In the genomic region with DNA sequence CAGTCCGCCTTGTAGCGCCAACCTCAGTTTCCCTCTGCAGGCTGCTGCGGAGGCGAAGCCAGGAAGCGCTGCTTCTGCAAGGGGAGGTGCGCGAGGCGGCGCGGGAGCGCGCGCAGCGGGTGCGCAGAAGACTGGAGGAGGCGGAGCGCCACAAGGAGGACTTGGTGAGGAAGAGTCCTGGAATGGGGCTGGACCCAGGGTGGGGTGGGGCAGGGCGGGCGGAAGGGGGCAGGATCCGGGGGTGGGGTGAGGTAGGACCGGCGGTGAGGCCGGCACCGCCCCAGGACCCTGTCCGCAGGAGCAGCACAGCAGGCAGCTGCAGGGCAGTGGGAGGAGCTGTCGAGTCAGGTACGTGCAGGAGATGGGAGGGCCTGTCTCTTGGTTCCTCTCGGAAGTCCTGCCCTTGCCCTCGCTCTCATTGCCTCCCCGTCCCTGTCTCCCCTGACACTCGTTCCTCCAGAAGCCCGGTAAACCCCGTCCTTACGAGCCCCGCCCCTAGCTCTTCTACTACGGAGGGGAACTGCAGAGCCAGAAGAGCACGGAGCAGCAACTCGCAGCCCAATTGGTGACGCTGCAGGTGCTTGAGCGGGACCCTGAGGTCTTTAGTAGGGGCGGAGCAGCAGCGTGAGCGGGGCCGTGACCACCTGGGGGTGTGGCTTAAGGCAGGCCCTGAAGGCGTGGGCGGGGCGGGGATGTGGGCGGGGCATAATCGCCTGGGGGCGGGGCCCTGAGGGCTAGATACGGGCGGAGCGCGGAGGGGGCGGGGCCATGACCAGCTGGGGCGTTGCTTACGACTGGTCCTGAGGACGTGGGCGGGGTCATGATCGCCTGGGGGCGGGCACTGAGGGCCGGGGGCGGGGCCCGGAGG, we compare ENCODE assay signal across 8 cellular contexts.
DNase-seq lines count a peak whose midpoint lies in the region; ATAC-seq and TF ChIP-seq lines count a peak whose summit lies in the region.
"Not testable (repeated sequence)": the region's sequence is repeated elsewhere in the genome, so short reads cannot be mapped to it uniquely, and the experiment has no call there.

No MANE protein-coding gene starts in this region.

- DNase-seq in GM04503 (ENCODE audit: low read depth), result peak; percentile 46
- DNase-seq in HFFc6, result peak; percentile 88
- DNase-seq in NAMALWA (ENCODE audit: low spot score), result peak; percentile 91
- peak; percentile 90 to 96 for DNase-seq in SJSA1 (ENCODE audit: low read depth in 1 of 2, low spot score in 2 of 2)
- peak; percentile 97 for DNase-seq in activated naive CD4-positive, alpha-beta T cell treated with anti-CD3 and anti-CD28 coated beads for 36 hours
- peak; percentile 23 for DNase-seq in glomerular endothelial cell (ENCODE audit: extremely low read depth, low read depth, low spot score)
- DNase-seq in omental fat pad (ENCODE audit: low spot score), result peak; percentile 96
- peak; percentile 98 for DNase-seq in testis

- ATAC-seq in omental fat pad (ENCODE audit: low FRiP score), result peak; percentile 92

- not testable (repeated sequence) for H3K4me1 ChIP-seq in SJSA1 (replicated peaks); testis

- H3K9me3 Mint-ChIP-seq in HFFc6; activated naive CD4-positive, alpha-beta T cell treated with anti-CD3 and anti-CD28 coated beads for 36 hours: not testable (repeated sequence)

- intact Hi-C loops in activated naive CD4-positive, alpha-beta T cell treated with anti-CD3 and anti-CD28 coated beads for 36 hours (cut with micrococcal nuclease), result loop anchor here (1.0 to 5.0 kb wide), 9 partner anchors 78 to 380 kb away; a partner anchor contains a TSS
- intact Hi-C loops in testis (cut with DNase I; ENCODE audit: low total_unique reads), result not testable (repeated sequence)

- WGBS in testis, 2 donors, result 0 to 1% methylated on average over 24 to 43 of the region's 64 CpGs

- not testable (repeated sequence) for H3K9me3 ChIP-seq in SJSA1 (replicated peaks); testis

- not testable (repeated sequence) for H3K27ac ChIP-seq in SJSA1
- peak overlapping the region; percentile 44 to 72 for H3K27ac ChIP-seq in testis

- H3K27me3 ChIP-seq in SJSA1 (replicated peaks); testis: not testable (repeated sequence)

- H3K36me3 ChIP-seq in SJSA1; testis (ENCODE audit: low read depth, missing control alignments): not testable (repeated sequence)

- not testable (repeated sequence) for H3K36me3 Mint-ChIP-seq in HFFc6 (ENCODE audit: low read depth); activated naive CD4-positive, alpha-beta T cell treated with anti-CD3 and anti-CD28 coated beads for 36 hours (ENCODE audit: low read depth)

- CTCF ChIA-PET in activated naive CD4-positive, alpha-beta T cell treated with anti-CD3 and anti-CD28 coated beads for 36 hours (lab: Charles Lee), result not testable (repeated sequence)

- TF ChIP-seq POLR2A in testis (IDR thresholded peaks at IDR 0.05), result not testable (repeated sequence)

- not testable (repeated sequence) for H3K4me1 Mint-ChIP-seq in HFFc6 (ENCODE audit: low read depth)
- peaks cover 13% of the 10 kb centered on the region for H3K4me1 Mint-ChIP-seq in activated naive CD4-positive, alpha-beta T cell treated with anti-CD3 and anti-CD28 coated beads for 36 hours (ENCODE audit: low read depth)

- peak overlapping the region; percentile 96 for H3K27ac Mint-ChIP-seq in HFFc6
- H3K27ac Mint-ChIP-seq in activated naive CD4-positive, alpha-beta T cell treated with anti-CD3 and anti-CD28 coated beads for 36 hours, result peak overlapping the region; percentile 95

- H3K4me3 ChIP-seq in SJSA1 (peak overlapping the region; percentile 38), testis (peak overlapping the region; percentile 59 to 68)

- peak overlapping the region; percentile 93 for H3K4me3 Mint-ChIP-seq in HFFc6
- H3K4me3 Mint-ChIP-seq in activated naive CD4-positive, alpha-beta T cell treated with anti-CD3 and anti-CD28 coated beads for 36 hours, result peak overlapping the region; percentile 97

- TF ChIP-seq CTCF in HFFc6 (IDR thresholded peaks at IDR 0.05), result peak; percentile 26; the same call in 1 of the 2 replicates
- TF ChIP-seq CTCF in omental fat pad (IDR thresholded peaks at IDR 0.05); testis (IDR thresholded peaks at IDR 0.05): not testable (repeated sequence)

- not testable (repeated sequence) for H3K27me3 Mint-ChIP-seq in HFFc6 (ENCODE audit: insufficient read depth); activated naive CD4-positive, alpha-beta T cell treated with anti-CD3 and anti-CD28 coated beads for 36 hours (ENCODE audit: low read depth)

Comparison
In these comparisons a context has a peak if more than half of its experiments do, and no peak if none do; other contexts are left out.
1. DNase-seq: peak in every context shown above with its lines; median percentile 98 in testis; 97 in activated naive CD4-positive, alpha-beta T cell treated with anti-CD3 and anti-CD28 coated beads for 36 hours; 96 in omental fat pad; 93 in SJSA1; 91 in NAMALWA; 88 in HFFc6; 46 in GM04503; 23 in glomerular endothelial cell.